26 cellular contexts compared by ENCODE assay signal in genomic region chr7:73940701-73941238, GRCh38.
"Had no signal": no experiment of that assay in that cellular context is flagged by ENCODE, and none has a peak within 500 bp of the region (broad histone marks: within the 10 kb centered on the region; RNA-seq: fewer than 3 reads in every experiment).

No MANE protein-coding gene starts in this region.

- H3K4me3 ChIP-seq: esophagus squamous epithelium, gastrocnemius medialis, heart right ventricle, left lung, lower lobe of right lung, mucosa of descending colon had no signal

- H3K4me1 ChIP-seq: gastrocnemius medialis, heart right ventricle, left lung, lower lobe of right lung had no signal

- H3K27me3 ChIP-seq: esophagus squamous epithelium, gastrocnemius medialis, heart right ventricle, left lung had no signal

- H3K36me3 ChIP-seq: esophagus squamous epithelium, gastrocnemius medialis, heart right ventricle, left lung, lower lobe of right lung had no signal

- H3K27ac ChIP-seq: epithelial cell of prostate, gastrocnemius medialis, heart right ventricle, left lung, lower lobe of right lung had no signal

- FAIRE-seq: endometrium, islet of Langerhans, keratinocyte had no signal

- ATAC-seq: effector memory CD8-positive, alpha-beta T cell; esophagus mucosa; gastrocnemius medialis; heart right ventricle; left cardiac atrium; left lung; left ventricle myocardium superior; lower lobe of right lung; mucosa of descending colon; naive thymus-derived CD8-positive, alpha-beta T cell had no signal

- DNase-seq: cortex of kidney; effector CD8-positive, alpha-beta T cell; effector memory CD8-positive, alpha-beta T cell; endodermal cell; erythroblast; esophagus squamous epithelium; foreskin fibroblast; foreskin melanocyte; gastrocnemius medialis; glutamatergic neuron; head of caudate nucleus; heart right ventricle; hippocampal formation; left cardiac atrium; left lung; left ventricle myocardium superior; lower lobe of right lung; mesenchymal stem cell; mucosa of descending colon; naive B cell; naive thymus-derived CD8-positive, alpha-beta T cell had no signal
